2 cellular contexts compared by ENCODE assay signal in the genomic region with DNA sequence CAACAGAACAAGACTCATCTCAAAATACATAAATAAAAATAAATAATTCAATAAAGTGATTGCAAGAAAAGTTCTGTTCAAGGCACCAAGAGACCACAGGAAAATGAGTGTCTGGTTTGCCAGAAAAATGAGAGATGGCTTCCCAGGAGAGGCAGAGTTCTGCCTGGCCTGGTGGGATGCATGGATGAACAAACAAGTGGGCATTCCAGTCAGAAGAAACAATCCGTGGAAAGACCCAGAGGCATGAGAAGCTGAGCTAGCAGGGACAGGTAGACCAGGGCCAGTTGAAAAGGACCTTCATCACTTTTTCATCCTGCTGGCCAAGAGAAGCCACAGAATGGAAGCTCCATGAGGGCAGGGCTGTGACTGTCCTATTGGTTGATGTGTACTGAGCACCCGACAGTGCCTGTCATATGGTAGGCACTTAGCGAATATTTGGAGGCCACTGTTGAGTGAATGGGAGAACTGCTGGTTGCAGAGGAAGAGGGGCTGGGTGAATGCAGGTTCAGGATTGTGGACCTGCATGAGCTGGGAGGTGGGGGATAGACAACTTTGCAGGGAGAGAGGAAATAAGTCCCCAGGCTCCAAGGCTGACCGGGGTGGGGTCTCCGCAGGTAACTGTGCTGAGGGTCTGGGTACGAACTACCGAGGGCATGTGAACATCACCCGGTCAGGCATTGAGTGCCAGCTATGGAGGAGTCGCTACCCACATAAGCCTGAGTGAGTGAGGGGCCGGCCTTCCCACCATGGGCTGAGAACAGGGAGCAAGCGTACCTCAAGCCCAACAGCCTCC.
A peak's percentile ranks its signal among the peaks of the same experiment; 100 is the strongest.
TF ChIP-seq lines count a peak whose summit lies in the region.

No MANE protein-coding gene starts in this region.

TF ChIP-seq in K562, 482 proteins besides CTCF, POLR2A, EP300 and RAD21:
- TF ChIP-seq ETV5 (CRISPR knock-in tag; IDR thresholded peaks at IDR 0.05; ENCODE audit: low read depth) (no peak), PHF8 (IDR thresholded peaks at IDR 0.05; ENCODE audit: borderline replicate concordance, low read length) (no peak), ZBTB17 (CRISPR knock-in tag; IDR thresholded peaks at IDR 0.05) (no peak), DDX20 (tag; IDR thresholded peaks at IDR 0.05; ENCODE audit: low read depth) (no peak), HOXB6 (CRISPR knock-in tag; IDR thresholded peaks at IDR 0.05; ENCODE audit: borderline replicate concordance) (no peak), ZNF146 (CRISPR knock-in tag; IDR thresholded peaks at IDR 0.05; ENCODE audit: unreplicated experiment) (no peak), RBM17 (IDR thresholded peaks at IDR 0.05; ENCODE audit: borderline replicate concordance, low read depth, low read length) (no peak), TRIM24 (IDR thresholded peaks at IDR 0.05) (peak; percentile 61 to 76), FOXP1 (CRISPR knock-in tag; IDR thresholded peaks at IDR 0.05) (no peak), CBX3 (IDR thresholded peaks at IDR 0.05; ENCODE audit: borderline replicate concordance in 1 of 2, low read length in 2 of 2) (peak in 1 of 2 experiments; percentile 57; a peak in 2 of 3 replicates), GATAD2A (IDR thresholded peaks at IDR 0.05) (no peak), CC2D1A (IDR thresholded peaks at IDR 0.05) (no peak), ZFP30 (CRISPR knock-in tag; IDR thresholded peaks at IDR 0.05; ENCODE audit: borderline replicate concordance) (no peak), BCL6 (CRISPR knock-in tag; IDR thresholded peaks at IDR 0.05) (no peak), TCFL5 (CRISPR knock-in tag; conservative IDR thresholded peaks at IDR 0.05) (no peak), MED1 (CRISPR knock-in tag; IDR thresholded peaks at IDR 0.05; ENCODE audit: borderline replicate concordance) (no peak), SETDB1 (IDR thresholded peaks at IDR 0.05; ENCODE audit: low read length) (no peak), TRIM28 (IDR thresholded peaks at IDR 0.05) (peak; percentile 81; the same call in 1 of the 2 replicates), ZNF316 (IDR thresholded peaks at IDR 0.05) (peak; percentile 89), ZNF76 (CRISPR knock-in tag; IDR thresholded peaks at IDR 0.05; ENCODE audit: borderline replicate concordance) (no peak), NFATC3 (IDR thresholded peaks at IDR 0.05) (no peak)
- TF ChIP-seq, protein P1, sequence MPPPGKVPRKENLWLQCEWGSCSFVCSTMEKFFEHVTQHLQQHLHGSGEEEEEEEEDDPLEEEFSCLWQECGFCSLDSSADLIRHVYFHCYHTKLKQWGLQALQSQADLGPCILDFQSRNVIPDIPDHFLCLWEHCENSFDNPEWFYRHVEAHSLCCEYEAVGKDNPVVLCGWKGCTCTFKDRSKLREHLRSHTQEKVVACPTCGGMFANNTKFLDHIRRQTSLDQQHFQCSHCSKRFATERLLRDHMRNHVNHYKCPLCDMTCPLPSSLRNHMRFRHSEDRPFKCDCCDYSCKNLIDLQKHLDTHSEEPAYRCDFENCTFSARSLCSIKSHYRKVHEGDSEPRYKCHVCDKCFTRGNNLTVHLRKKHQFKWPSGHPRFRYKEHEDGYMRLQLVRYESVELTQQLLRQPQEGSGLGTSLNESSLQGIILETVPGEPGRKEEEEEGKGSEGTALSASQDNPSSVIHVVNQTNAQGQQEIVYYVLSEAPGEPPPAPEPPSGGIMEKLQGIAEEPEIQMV (tag; conservative IDR thresholded peaks at IDR 0.05; ENCODE audit: low read depth): no peak
- TF ChIP-seq, protein P2, sequence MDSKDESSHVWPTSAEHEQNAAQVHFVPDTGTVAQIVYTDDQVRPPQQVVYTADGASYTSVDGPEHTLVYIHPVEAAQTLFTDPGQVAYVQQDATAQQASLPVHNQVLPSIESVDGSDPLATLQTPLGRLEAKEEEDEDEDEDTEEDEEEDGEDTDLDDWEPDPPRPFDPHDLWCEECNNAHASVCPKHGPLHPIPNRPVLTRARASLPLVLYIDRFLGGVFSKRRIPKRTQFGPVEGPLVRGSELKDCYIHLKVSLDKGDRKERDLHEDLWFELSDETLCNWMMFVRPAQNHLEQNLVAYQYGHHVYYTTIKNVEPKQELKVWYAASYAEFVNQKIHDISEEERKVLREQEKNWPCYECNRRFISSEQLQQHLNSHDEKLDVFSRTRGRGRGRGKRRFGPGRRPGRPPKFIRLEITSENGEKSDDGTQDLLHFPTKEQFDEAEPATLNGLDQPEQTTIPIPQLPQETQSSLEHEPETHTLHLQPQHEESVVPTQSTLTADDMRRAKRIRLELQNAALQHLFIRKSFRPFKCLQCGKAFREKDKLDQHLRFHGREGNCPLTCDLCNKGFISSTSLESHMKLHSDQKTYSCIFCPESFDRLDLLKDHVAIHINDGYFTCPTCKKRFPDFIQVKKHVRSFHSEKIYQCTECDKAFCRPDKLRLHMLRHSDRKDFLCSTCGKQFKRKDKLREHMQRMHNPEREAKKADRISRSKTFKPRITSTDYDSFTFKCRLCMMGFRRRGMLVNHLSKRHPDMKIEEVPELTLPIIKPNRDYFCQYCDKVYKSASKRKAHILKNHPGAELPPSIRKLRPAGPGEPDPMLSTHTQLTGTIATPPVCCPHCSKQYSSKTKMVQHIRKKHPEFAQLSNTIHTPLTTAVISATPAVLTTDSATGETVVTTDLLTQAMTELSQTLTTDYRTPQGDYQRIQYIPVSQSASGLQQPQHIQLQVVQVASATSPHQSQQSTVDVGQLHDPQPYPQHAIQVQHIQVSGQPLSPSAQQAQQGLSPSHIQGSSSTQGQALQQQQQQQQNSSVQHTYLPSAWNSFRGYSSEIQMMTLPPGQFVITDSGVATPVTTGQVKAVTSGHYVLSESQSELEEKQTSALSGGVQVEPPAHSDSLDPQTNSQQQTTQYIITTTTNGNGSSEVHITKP (IDR thresholded peaks at IDR 0.05; ENCODE audit: partially characterized antibody): no peak
- TF ChIP-seq, protein P3, sequence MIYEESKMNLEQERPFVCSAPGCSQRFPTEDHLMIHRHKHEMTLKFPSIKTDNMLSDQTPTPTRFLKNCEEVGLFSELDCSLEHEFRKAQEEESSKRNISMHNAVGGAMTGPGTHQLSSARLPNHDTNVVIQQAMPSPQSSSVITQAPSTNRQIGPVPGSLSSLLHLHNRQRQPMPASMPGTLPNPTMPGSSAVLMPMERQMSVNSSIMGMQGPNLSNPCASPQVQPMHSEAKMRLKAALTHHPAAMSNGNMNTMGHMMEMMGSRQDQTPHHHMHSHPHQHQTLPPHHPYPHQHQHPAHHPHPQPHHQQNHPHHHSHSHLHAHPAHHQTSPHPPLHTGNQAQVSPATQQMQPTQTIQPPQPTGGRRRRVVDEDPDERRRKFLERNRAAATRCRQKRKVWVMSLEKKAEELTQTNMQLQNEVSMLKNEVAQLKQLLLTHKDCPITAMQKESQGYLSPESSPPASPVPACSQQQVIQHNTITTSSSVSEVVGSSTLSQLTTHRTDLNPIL (CRISPR knock-in tag; IDR thresholded peaks at IDR 0.05): no peak
TF ChIP-seq in K562: peak in this region for 4.

TF ChIP-seq in liver, 16 proteins besides CTCF, POLR2A, EP300 and RAD21:
- no peak for TF ChIP-seq JUND (IDR thresholded peaks at IDR 0.05)
- no peak for TF ChIP-seq RXRA (IDR thresholded peaks at IDR 0.05)
- no peak for TF ChIP-seq EGR1 (IDR thresholded peaks at IDR 0.05; ENCODE audit: low read depth in 2 of 2)
- TF ChIP-seq FOXA2 (IDR thresholded peaks at IDR 0.05): no peak
- TF ChIP-seq NR2F2 (IDR thresholded peaks at IDR 0.05): no peak
- no peak for TF ChIP-seq SP1 (IDR thresholded peaks at IDR 0.05)
- no peak for TF ChIP-seq GABPA (IDR thresholded peaks at IDR 0.05 in 1 of 2, conservative IDR thresholded peaks at IDR 0.05 in 1 of 2)
- TF ChIP-seq HNF4A (conservative IDR thresholded peaks at IDR 0.05): no peak
TF ChIP-seq in liver: peak in this region for 0.
